Comparison of ENCODE assay signal across 9 cellular contexts in genomic region chr11:72353861-72354260, GRCh38.
DNase-seq lines count a peak whose midpoint lies in the region; ATAC-seq and TF ChIP-seq lines count a peak whose summit lies in the region.
"Had no signal": no experiment of that assay in that cellular context is flagged by ENCODE, and none has a peak within 500 bp of the region (broad histone marks: within the 10 kb centered on the region; RNA-seq: fewer than 3 reads in every experiment).

No MANE protein-coding gene starts in this region.

- H3K79me1 ChIP-seq in trophoblast cell (ENCODE audit: low read length): peaks cover 22% of the 10 kb centered on the region

- no peak overlapping the region for H2BK12ac ChIP-seq in trophoblast cell (ENCODE audit: low read length)

- H2BK5ac ChIP-seq in trophoblast cell (ENCODE audit: low read depth, low read length, poor library complexity): peak overlapping the region; percentile 73

- H3K36me3 ChIP-seq in Loucy (ENCODE audit: insufficient read depth, low read length) (peaks cover 15% of the 10 kb centered on the region; the same call in 1 of the 2 replicates), brain microvascular endothelial cell (replicated peaks) (no peaks in the 10 kb centered on the region), trophoblast cell (ENCODE audit: control insufficient read depth in 1 of 2, insufficient read depth in 2 of 2, low read length in 2 of 2) (peaks cover 0 to 2% of the 10 kb centered on the region in 2 experiments)

- H3K27ac ChIP-seq in brain microvascular endothelial cell (no peak overlapping the region), trophoblast cell (ENCODE audit: low read depth, low read length) (peak overlapping the region; percentile 80)

- H3F3A ChIP-seq in Loucy (ENCODE audit: low read depth): no peaks in the 10 kb centered on the region

- H3K23ac ChIP-seq in trophoblast cell (ENCODE audit: low read length): no peak overlapping the region

- H3K14ac ChIP-seq in trophoblast cell (ENCODE audit: low read length): peak overlapping the region; percentile 11

- H3K79me2 ChIP-seq in Loucy (ENCODE audit: insufficient read depth, low read length) (no peaks in the 10 kb centered on the region), trophoblast cell (ENCODE audit: control insufficient read depth, insufficient read depth, low read length, poor library complexity) (peaks cover 2% of the 10 kb centered on the region)

- H3K9ac ChIP-seq in Loucy (ENCODE audit: low read depth, low read length, poor library complexity, severe bottlenecking) (no peak overlapping the region), trophoblast cell (ENCODE audit: low read length) (no peak overlapping the region)

- peak; percentile 33 for TF ChIP-seq CTCF in Loucy (conservative IDR thresholded peaks at IDR 0.05; ENCODE audit: low read length)
- peak; percentile 51 for TF ChIP-seq CTCF in brain microvascular endothelial cell (IDR thresholded peaks at IDR 0.05; ENCODE audit: low read depth, low read length, missing control alignments)

- H2AK5ac ChIP-seq in trophoblast cell (ENCODE audit: low read length): peak overlapping the region; percentile 55

- H3K9me3 ChIP-seq in Loucy (ENCODE audit: insufficient read depth, low read depth, low read length) (no peaks in the 10 kb centered on the region), trophoblast cell (ENCODE audit: insufficient read depth, low read depth, low read length) (no peaks in the 10 kb centered on the region)

- no peak overlapping the region for H3K4me3 ChIP-seq in Loucy (ENCODE audit: low read length, poor library complexity, severe bottlenecking)
- H3K4me3 ChIP-seq in brain microvascular endothelial cell (ENCODE audit: low read depth, low read length): no peak overlapping the region
- H3K4me3 ChIP-seq in trophoblast cell (ENCODE audit: low read depth, low read length): no peak overlapping the region

- in situ Hi-C loops in brain microvascular endothelial cell (cut with HindIII; ENCODE audit: low pct_ligation_motif_present, low sequenced_read_pairs): no loop called here

- H3K4ac ChIP-seq in trophoblast cell (ENCODE audit: low read depth, low read length): peak overlapping the region; percentile 5

- no peak overlapping the region for H2AFZ ChIP-seq in Loucy (ENCODE audit: low read length)
- no peak overlapping the region for H2AFZ ChIP-seq in trophoblast cell (ENCODE audit: insufficient read depth, low read length, poor library complexity)

- H4K8ac ChIP-seq in trophoblast cell (ENCODE audit: low read depth, low read length): no peak overlapping the region

- peak overlapping the region; percentile 67 for H2BK120ac ChIP-seq in trophoblast cell (ENCODE audit: insufficient read depth, low read length, poor library complexity)

- intact Hi-C loops in left ventricle myocardium superior (cut with micrococcal nuclease) (no loop called here), Right ventricle myocardium superior (cut with DNase I) (no loop called here)

- WGBS in trophoblast cell (ENCODE audit: extremely low coverage, insufficient coverage, insufficient read length): no CpG with 5 or more reads among the region's 2 CpGs

- ATAC-seq in left ventricle myocardium superior: no peak
- ATAC-seq in HG02678 (IDR thresholded peaks at IDR 0.05; ENCODE audit: unreplicated experiment): no peak
- no peak for ATAC-seq in Right ventricle myocardium superior (ENCODE audit: poor library complexity)
- ATAC-seq: T-cell had no signal

- no peak overlapping the region for H4K12ac ChIP-seq in trophoblast cell (ENCODE audit: low read depth, low read length)

- peak overlapping the region; percentile 67 for H4K91ac ChIP-seq in trophoblast cell (ENCODE audit: low read depth, low read length)

- H3K18ac ChIP-seq in trophoblast cell (ENCODE audit: low read length): no peak overlapping the region

- no peaks in the 10 kb centered on the region for H3K27me3 ChIP-seq in Loucy (ENCODE audit: insufficient read depth, low read length, poor library complexity, severe bottlenecking)
- no peaks in the 10 kb centered on the region for H3K27me3 ChIP-seq in brain microvascular endothelial cell (replicated peaks)
- H3K27me3 ChIP-seq in trophoblast cell (ENCODE audit: insufficient read depth, low read length): no peaks in the 10 kb centered on the region

- H3K4me2 ChIP-seq in Loucy (ENCODE audit: low read depth, low read length, poor library complexity, severe bottlenecking) (no peak overlapping the region), trophoblast cell (ENCODE audit: low read length) (no peak overlapping the region)

- DNase-seq in DMS79 treated with DMSO at 0.1 percent for 48 hours (lab: John Stamatoyannopoulos, UW): peak; percentile 25
- no peak for DNase-seq in DMS79 (lab: John Stamatoyannopoulos, UW)
- no peak for DNase-seq in brain microvascular endothelial cell
- DNase-seq in trophoblast cell: peak in 1 of 2 donors; percentile 15
- DNase-seq in left ventricle myocardium superior: no peak
- DNase-seq in Right ventricle myocardium superior: no peak
- DNase-seq: T-cell had no signal

- H4K20me1 ChIP-seq in Loucy (ENCODE audit: insufficient read depth, low read length, poor library complexity, severe bottlenecking): no peaks in the 10 kb centered on the region

- H3K9me2 ChIP-seq in Loucy (replicated peaks; ENCODE audit: low read depth, low read length): no peaks in the 10 kb centered on the region

- H3K4me1 ChIP-seq in Loucy (ENCODE audit: insufficient read depth, low read length, poor library complexity, severe bottlenecking): no peaks in the 10 kb centered on the region
- peaks cover 32 to 51% of the 10 kb centered on the region in 2 experiments for H3K4me1 ChIP-seq in trophoblast cell (ENCODE audit: control insufficient read depth in 1 of 2, insufficient read depth in 2 of 2, low read length in 2 of 2)
